ENCODE assay signal across 8 cellular contexts in genomic region chr14:104341532-104342434, GRCh38.
DNase-seq lines count a peak whose midpoint lies in the region; TF ChIP-seq lines count a peak whose summit lies in the region.

No MANE protein-coding gene starts in this region.

- 0 out of 2 replicates have a peak, but pooled peaks cover 2% of the 10 kb centered on the region for H3K9me3 ChIP-seq in BE2C
- H3K9me3 ChIP-seq in WERI-Rb-1 (ENCODE audit: severe bottlenecking) = no peaks in the 10 kb centered on the region
- H3K9me3 ChIP-seq in iPS-18c (ENCODE audit: control insufficient read depth, insufficient read depth, low read length) = no peaks in the 10 kb centered on the region
- H3K9me3 ChIP-seq in tibial nerve = peaks cover 0 to 12% (median 3%) of the 10 kb centered on the region in 4 donors

- TF ChIP-seq POLR2A in tibial nerve (IDR thresholded peaks at IDR 0.05) = no peak

- H3K36me3 ChIP-seq in BE2C (no peaks in the 10 kb centered on the region), WERI-Rb-1 (no peaks in the 10 kb centered on the region), tibial nerve (no peaks in the 10 kb centered on the region)

- TF ChIP-seq EP300 in tibial nerve (IDR thresholded peaks at IDR 0.05) = no peak

- WGBS in tibial nerve, 2 donors = 52 to 61% methylated on average over 27 of the region's 27 CpGs

- H3K4me3 ChIP-seq in BE2C (ENCODE audit: low read depth, low read length) (peak overlapping the region; percentile 64), WERI-Rb-1 (ENCODE audit: low read depth, low read length) (no peak overlapping the region), iPS-18c (ENCODE audit: insufficient read depth, low read depth, low read length) (peak overlapping the region; percentile 9; the same call in 1 of the 2 replicates), tibial nerve (no peak overlapping the region)

- TF ChIP-seq CTCF in BE2C (IDR thresholded peaks at IDR 0.05; ENCODE audit: low read depth, low read length) (peak; percentile 82), WERI-Rb-1 (IDR thresholded peaks at IDR 0.05; ENCODE audit: low read depth, low read length) (peak; percentile 68), tibial nerve (IDR thresholded peaks at IDR 0.05) (peak in 1 of 5 experiments; percentile 13)

- H3K4me1 ChIP-seq in BE2C = peaks cover 13% of the 10 kb centered on the region
- no peaks in the 10 kb centered on the region for H3K4me1 ChIP-seq in tibial nerve

- peak; percentile 93 for DNase-seq in BE2C
- DNase-seq in HK-2 (ENCODE audit: unreplicated experiment) = peak; percentile 64
- peak; percentile 80 for DNase-seq in WERI-Rb-1
- DNase-seq in hippocampal formation (lab: John Stamatoyannopoulos, UW) = no peak
- no peak for DNase-seq in NCI-H1417 (lab: John Stamatoyannopoulos, UW)
- no peak for DNase-seq in tibial nerve (ENCODE audit: low spot score in 2 of 2)
- no peak for DNase-seq in NCI-H187 treated with DMSO at 0.1 percent for 48 hours (lab: John Stamatoyannopoulos, UW)

- H3K27ac ChIP-seq in WERI-Rb-1 (no peak overlapping the region), tibial nerve (no peak overlapping the region)

- H3K27me3 ChIP-seq in BE2C (no peaks in the 10 kb centered on the region), WERI-Rb-1 (ENCODE audit: insufficient read depth, low read depth, severe bottlenecking) (no peaks in the 10 kb centered on the region), tibial nerve (peaks cover 0 to 12% of the 10 kb centered on the region in 2 donors)

Comparison
In these comparisons a context has a peak if more than half of its experiments do, and no peak if none do; other contexts are left out.
1. DNase-seq: peak in BE2C (single experiment), HK-2 (single experiment) and WERI-Rb-1 (single experiment); none in hippocampal formation (0 of 2), NCI-H1417 (0 of 3), tibial nerve (0 of 2) and NCI-H187 treated with DMSO at 0.1 percent for 48 hours (single experiment).
2. H3K4me3 ChIP-seq: peak in BE2C (single experiment) and iPS-18c (single experiment); none in WERI-Rb-1 (single experiment) and tibial nerve (0 of 4).